8 cellular contexts compared by ENCODE assay signal in genomic region chr9:83991355-83991754, GRCh38.
"Had no signal": no experiment of that assay in that cellular context is flagged by ENCODE, and none has a peak within 500 bp of the region (broad histone marks: within the 10 kb centered on the region; RNA-seq: fewer than 3 reads in every experiment).

No MANE protein-coding gene starts in this region.

- H3K4me3 ChIP-seq: GM12878 had no signal

- FAIRE-seq: G401.6, GM12878, GM12891, GM12892, GM18507, GM19239 had no signal

- ATAC-seq: GM12878 had no signal

- DNase-seq: GDM1, GF-D8 had no signal
